Comparison of ENCODE assay signal across 1 cellular context in genomic region chr20:50151034-50151743, GRCh38.
TF ChIP-seq lines count a peak whose summit lies in the region.

No MANE protein-coding gene starts in this region.

TF ChIP-seq in HepG2, 621 proteins besides CTCF, POLR2A, EP300 and RAD21 (continued from another document):
- TF ChIP-seq ZBTB33 (CRISPR knock-in tag; IDR thresholded peaks at IDR 0.05), result peak; percentile 31; the same call in 1 of the 2 replicates
- no peak for TF ChIP-seq BCLAF1 (IDR thresholded peaks at IDR 0.05)
- no peak for TF ChIP-seq DMAP1 (CRISPR knock-in tag; IDR thresholded peaks at IDR 0.05)
- TF ChIP-seq DDIT3 (CRISPR knock-in tag; IDR thresholded peaks at IDR 0.05), result no peak
- TF ChIP-seq RXRB (CRISPR knock-in tag; IDR thresholded peaks at IDR 0.05; ENCODE audit: borderline replicate concordance), result no peak
- no peak for TF ChIP-seq SRSF4 (IDR thresholded peaks at IDR 0.05; ENCODE audit: low read depth, low read length, poor library complexity, severe bottlenecking)
- TF ChIP-seq ZNF18 (CRISPR knock-in tag; IDR thresholded peaks at IDR 0.05; ENCODE audit: insufficient replicate concordance), result peak; percentile 28
- no peak for TF ChIP-seq ATRX (CRISPR knock-in tag; IDR thresholded peaks at IDR 0.05; ENCODE audit: borderline replicate concordance)
- no peak for TF ChIP-seq AGO1 (IDR thresholded peaks at IDR 0.05; ENCODE audit: low read depth, low read length, poor library complexity, severe bottlenecking)
- TF ChIP-seq NCOA2 (CRISPR knock-in tag; IDR thresholded peaks at IDR 0.05), result no peak
- TF ChIP-seq RBM22 (optimal IDR thresholded peaks at IDR 0.05; ENCODE audit: low read length), result no peak
- TF ChIP-seq SP5 (CRISPR knock-in tag; IDR thresholded peaks at IDR 0.05; ENCODE audit: borderline replicate concordance, low read depth), result no peak
- no peak for TF ChIP-seq HES4 (CRISPR knock-in tag; IDR thresholded peaks at IDR 0.05; ENCODE audit: borderline replicate concordance)
- TF ChIP-seq ZFP62 (CRISPR knock-in tag; IDR thresholded peaks at IDR 0.05), result no peak
- 0 out of 2 replicates have a peak, but pooled peaks have one; percentile 2 for TF ChIP-seq ZHX1 (CRISPR knock-in tag; IDR thresholded peaks at IDR 0.05; ENCODE audit: low read depth)
- TF ChIP-seq ZBTB4 (CRISPR knock-in tag; IDR thresholded peaks at IDR 0.05; ENCODE audit: borderline replicate concordance), result no peak
- TF ChIP-seq POGZ (CRISPR knock-in tag; IDR thresholded peaks at IDR 0.05), result no peak
- TF ChIP-seq SMYD3 (CRISPR knock-in tag; IDR thresholded peaks at IDR 0.05), result no peak
